10 cellular contexts compared by ENCODE assay signal in genomic region chr22:42335839-42336378, GRCh38.
"Had no signal": no experiment of that assay in that cellular context is flagged by ENCODE, and none has a peak within 500 bp of the region (broad histone marks: within the 10 kb centered on the region; RNA-seq: fewer than 3 reads in every experiment).

No MANE protein-coding gene starts in this region.

- H3K4me3 ChIP-seq: coronary artery, gastroesophageal sphincter, left ventricle myocardium inferior, sigmoid colon, testis had no signal

- ATAC-seq: gastroesophageal sphincter; stimulated activated naive CD8-positive, alpha-beta T cell treated with anti-CD3 and anti-CD28 coated beads, Interleukin-15, Interleukin-2, amounts not matched to agents 100 U/mL and 50 U/mL, for 24 hours had no signal

- H3K4me1 ChIP-seq: testis had no signal

- DNase-seq: activated naive CD4-positive, alpha-beta T cell treated with anti-CD3 and anti-CD28 coated beads, Interleukin-2, amount 10 ng/mL, durations not matched to agents 7 days and 5 days; effector memory CD4-positive, alpha-beta T cell; islet precursor cell; left ventricle myocardium inferior; sigmoid colon; stimulated activated CD4-positive, alpha-beta T cell treated with anti-CD3 and anti-CD28 coated beads, Interleukin-12 subunit alpha, Interleukin-12 subunit beta, amount 100 ng/mL, for 4 hours; stimulated activated naive CD8-positive, alpha-beta T cell treated with anti-CD3 and anti-CD28 coated beads, Interleukin-15, Interleukin-2, amounts not matched to agents 100 U/mL and 50 U/mL, for 24 hours; testis had no signal

- H3K9me3 ChIP-seq: gastroesophageal sphincter, left ventricle myocardium inferior, sigmoid colon, testis had no signal

- H3K36me3 ChIP-seq: gastroesophageal sphincter, left ventricle myocardium inferior, sigmoid colon had no signal
